Comparison of ENCODE assay signal across 8 cellular contexts in genomic region chr21:42061866-42062542, GRCh38. TPM values are rescaled to one million over a fixed set of nuclear protein-coding genes. Genes with fewer than 3 reads are reported as not detected.
DNase-seq lines count a peak whose midpoint lies in the region; ATAC-seq and TF ChIP-seq lines count a peak whose summit lies in the region.

No MANE protein-coding gene starts in this region.

- H3K27ac Mint-ChIP-seq in T-cell, result peak overlapping the region; percentile 99 to 100

- peak overlapping the region; percentile 89 to 92 (median 90) for H3K4me3 Mint-ChIP-seq in T-cell

- no peaks in the 10 kb centered on the region for H3K36me3 Mint-ChIP-seq in T-cell

- in situ Hi-C loops in GM18951 (cut with MboI; ENCODE audit: low sequenced_read_pairs, unreplicated experiment), result no loop called here

- POLR2A ChIA-PET in T-cell (lab: Charles Lee), result interaction anchor here in 1 of 2 donors (0.6 kb wide), 1 partner anchor 54 kb away, joined by 3 read pairs; no protein-coding TSS in a partner anchor

- ATAC-seq in HG02885 (IDR thresholded peaks at IDR 0.05; ENCODE audit: poor library complexity, unreplicated experiment) (peak; percentile 16), T-cell (replicated peaks in 1 of 4) (peak; percentile 73 to 80 (median 76)), esophagus mucosa (no peak)

- no peaks in the 10 kb centered on the region for H3K9me3 Mint-ChIP-seq in T-cell

- H3K4me1 Mint-ChIP-seq in T-cell, result peaks cover 54 to 72% (median 65%) of the 10 kb centered on the region in 3 donors

- peak; percentile 8 for TF ChIP-seq POLR2A in GM18951 (IDR thresholded peaks at IDR 0.05; ENCODE audit: extremely low read depth, insufficient read depth, insufficient read length)

- peak in 28 of 34 experiments; percentile 67 to 86 (median 80) for DNase-seq in T-cell
- peak; percentile 92 for DNase-seq in central memory CD4-positive, alpha-beta T cell
- peak; percentile 62 for DNase-seq in stimulated activated naive CD4-positive, alpha-beta T cell treated with Interleukin-2 at 50 U/mL for 16 hours (lab: John Stamatoyannopoulos, UW)
- no peak for DNase-seq in NCI-H2196 (lab: John Stamatoyannopoulos, UW; ENCODE audit: unreplicated experiment)
- no peak for DNase-seq in GM19240 (ENCODE audit: insufficient read length, low spot score)

- CTCF ChIA-PET in T-cell (lab: Charles Lee), result interaction anchor here in 1 of 2 donors (1.0 kb wide), 1 partner anchor 45 kb away, joined by 4 read pairs; no protein-coding TSS in a partner anchor

- no peaks in the 10 kb centered on the region for H3K27me3 Mint-ChIP-seq in T-cell

RNA-seq across cellular contexts. Expression of gene UMODL1, which starts 9.1 kb away (rescaled TPM):
- total RNA-seq in T-cell, result under 1 TPM; 0.16 to 0.99 (median 0.82) TPM
- 0.08 TPM for total RNA-seq in esophagus mucosa

RNA-seq across cellular contexts. Expression of gene ZBTB21, which starts 51.8 kb away (rescaled TPM):
- total RNA-seq in T-cell (100 to 1,000 TPM in 2 of 5 donors, 10 to 100 TPM in 3; 17.6 to 119 (median 25.9) TPM), esophagus mucosa (8.7 TPM)

Comparison
In these comparisons a context has a peak if more than half of its experiments do, and no peak if none do; other contexts are left out.
1. DNase-seq: peak in T-cell (28 of 34), central memory CD4-positive, alpha-beta T cell (single experiment) and stimulated activated naive CD4-positive, alpha-beta T cell treated with Interleukin-2 at 50 U/mL for 16 hours (single experiment); none in NCI-H2196 (single experiment) and GM19240 (single experiment).